In the genomic region with DNA sequence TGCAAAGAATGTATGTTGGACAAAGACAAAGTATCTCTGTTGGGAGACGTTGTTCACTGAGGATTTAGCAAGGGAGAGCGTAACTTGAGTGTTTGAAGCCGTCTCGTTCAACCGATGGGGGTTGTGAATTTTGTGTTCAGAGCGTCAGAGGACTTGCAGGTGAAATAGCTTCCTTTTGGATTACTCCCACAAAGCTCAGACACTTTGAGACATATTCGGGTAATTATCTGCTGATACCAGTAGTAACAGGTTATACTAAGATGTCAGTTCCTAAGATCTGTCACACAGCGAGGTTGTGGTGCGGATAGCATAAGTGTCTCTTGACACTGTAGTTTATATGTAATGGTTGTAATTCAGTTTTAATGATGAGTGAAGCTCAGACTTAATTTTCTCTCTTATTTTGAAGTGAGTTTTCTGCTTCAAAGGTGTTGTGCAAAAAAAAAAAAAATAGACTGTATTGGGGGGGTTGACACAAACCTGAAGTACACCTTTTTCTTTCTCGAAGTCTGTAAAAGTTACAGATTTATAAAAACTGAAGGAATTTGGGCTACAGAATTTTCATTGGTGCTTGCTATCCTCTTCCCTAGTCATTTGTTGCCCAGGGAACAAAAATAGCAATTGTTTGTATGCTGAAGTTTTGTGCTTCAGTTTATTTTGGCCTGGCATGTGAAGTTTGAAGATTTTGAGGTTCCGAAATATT, we compare ENCODE assay signal across 8 cellular contexts. TPM values are rescaled to one million over a fixed set of nuclear protein-coding genes. Genes with fewer than 3 reads are reported as not detected.
DNase-seq lines count a peak whose midpoint lies in the region; ATAC-seq and TF ChIP-seq lines count a peak whose summit lies in the region.

No MANE protein-coding gene starts in this region.

- H3K36me3 Mint-ChIP-seq in activated T-helper 2 cell treated with anti-CD3 and anti-CD28 coated beads, Interferon-gamma antibody, Interleukin-2, Interleukin-4, amounts not matched to agents 10 μg/mL and 5 μg/mL and 100 μg/mL, durations not matched to agents 14 hours and 24 hours and 36 hours (ENCODE audit: low read depth), result peaks cover 45% of the 10 kb centered on the region

- TF ChIP-seq CTCF in 22Rv1 (IDR thresholded peaks at IDR 0.05), result no peak
- TF ChIP-seq CTCF in GM12875 (IDR thresholded peaks at IDR 0.05; ENCODE audit: borderline replicate concordance, insufficient read depth, low read depth, low read length), result no peak
- TF ChIP-seq CTCF in spleen (IDR thresholded peaks at IDR 0.05 in 8 of 11, conservative IDR thresholded peaks at IDR 0.05 in 3 of 11), result no peak

- no peaks in the 10 kb centered on the region; the same call in 1 of the 2 replicates for H3K9me3 ChIP-seq in iPS DF 6.9 (ENCODE audit: control insufficient read depth, insufficient read depth, low read length)
- no peaks in the 10 kb centered on the region for H3K9me3 ChIP-seq in spleen

- no peak for DNase-seq in activated T-helper 2 cell treated with anti-CD3 and anti-CD28 coated beads, Interferon-gamma antibody, Interleukin-2, Interleukin-4, amounts not matched to agents 10 μg/mL and 5 μg/mL and 100 μg/mL, durations not matched to agents 14 hours and 24 hours and 36 hours (ENCODE audit: low spot score)
- DNase-seq in iPS DF 6.9 (ENCODE audit: low read depth, low spot score) (no peak), spleen (no peak)
- no peak for DNase-seq in stimulated activated CD4-positive, alpha-beta T cell treated with anti-CD3 and anti-CD28 coated beads, Interleukin-4, amount 100 ng/mL, for 4 hours
- DNase-seq in stimulated activated CD4-positive, alpha-beta T cell treated with anti-CD3 and anti-CD28 coated beads, Interleukin-2, amount 100 ng/mL, for 48 hours, result no peak

- peak overlapping the region; percentile 99 for H3K4me3 Mint-ChIP-seq in activated T-helper 2 cell treated with anti-CD3 and anti-CD28 coated beads, Interferon-gamma antibody, Interleukin-2, Interleukin-4, amounts not matched to agents 10 μg/mL and 5 μg/mL and 100 μg/mL, durations not matched to agents 14 hours and 24 hours and 36 hours (ENCODE audit: low read depth)

- peaks cover 61% of the 10 kb centered on the region for H3K4me1 Mint-ChIP-seq in activated T-helper 2 cell treated with anti-CD3 and anti-CD28 coated beads, Interferon-gamma antibody, Interleukin-2, Interleukin-4, amounts not matched to agents 10 μg/mL and 5 μg/mL and 100 μg/mL, durations not matched to agents 14 hours and 24 hours and 36 hours (ENCODE audit: low read depth)

- no peaks in the 10 kb centered on the region for H3K36me3 ChIP-seq in iPS DF 6.9 (ENCODE audit: control insufficient read depth, insufficient read depth, low read length)
- H3K36me3 ChIP-seq in spleen, result no peaks in the 10 kb centered on the region

- no peak for TF ChIP-seq POLR2A in spleen (IDR thresholded peaks at IDR 0.05)

- H3K27me3 ChIP-seq in iPS DF 6.9 (ENCODE audit: control insufficient read depth, insufficient read depth, low read length) (peaks cover 15% of the 10 kb centered on the region), spleen (replicated peaks in 1 of 7) (no peaks in the 10 kb centered on the region)

- peak overlapping the region; percentile 92 for H3K27ac Mint-ChIP-seq in activated T-helper 2 cell treated with anti-CD3 and anti-CD28 coated beads, Interferon-gamma antibody, Interleukin-2, Interleukin-4, amounts not matched to agents 10 μg/mL and 5 μg/mL and 100 μg/mL, durations not matched to agents 14 hours and 24 hours and 36 hours

- no peak for ATAC-seq in HG02623 (IDR thresholded peaks at IDR 0.05; ENCODE audit: unreplicated experiment)

- H3K4me1 ChIP-seq in iPS DF 6.9 (ENCODE audit: control insufficient read depth, insufficient read depth, low read length) (no peaks in the 10 kb centered on the region), spleen (peaks cover 15 to 85% (median 67%) of the 10 kb centered on the region in 6 donors)

- no peaks in the 10 kb centered on the region for H3K27me3 Mint-ChIP-seq in activated T-helper 2 cell treated with anti-CD3 and anti-CD28 coated beads, Interferon-gamma antibody, Interleukin-2, Interleukin-4, amounts not matched to agents 10 μg/mL and 5 μg/mL and 100 μg/mL, durations not matched to agents 14 hours and 24 hours and 36 hours (ENCODE audit: low read depth)

- intact Hi-C loops in activated T-helper 2 cell treated with anti-CD3 and anti-CD28 coated beads, Interferon-gamma antibody, Interleukin-2, Interleukin-4, amounts not matched to agents 10 μg/mL and 5 μg/mL and 100 μg/mL, durations not matched to agents 14 hours and 24 hours and 36 hours (cut with micrococcal nuclease), result loop anchor here (1.0 to 5.0 kb wide), 3 partner anchors 126 to 177 kb away; no protein-coding TSS in a partner anchor
- intact Hi-C loops in spleen (cut with DNase I; ENCODE audit: low total_unique reads), result loop anchor here (5.0 kb wide), 1 partner anchor 77 kb away; no protein-coding TSS in a partner anchor

- H3K4me3 ChIP-seq in GM12875 (ENCODE audit: low read depth, low read length), result peak overlapping the region; percentile 75
- H3K4me3 ChIP-seq in iPS DF 6.9 (ENCODE audit: low read length), result peak overlapping the region; percentile 1; the same call in 1 of the 2 replicates
- peak overlapping the region; percentile 82 to 97 (median 91) for H3K4me3 ChIP-seq in spleen

- H3K27ac ChIP-seq in 22Rv1 (peak overlapping the region; percentile 90), iPS DF 6.9 (ENCODE audit: low read length) (no peak overlapping the region), spleen (peak overlapping the region; percentile 85 to 99 (median 98))

- WGBS in iPS DF 6.9 (ENCODE audit: insufficient coverage, insufficient read length), result no CpG with 5 or more reads among the region's 11 CpGs
- WGBS in spleen, 5 donors, result 16 to 26% (median 20%) methylated on average over 11 of the region's 11 CpGs

- no peaks in the 10 kb centered on the region for H3K9me3 Mint-ChIP-seq in activated T-helper 2 cell treated with anti-CD3 and anti-CD28 coated beads, Interferon-gamma antibody, Interleukin-2, Interleukin-4, amounts not matched to agents 10 μg/mL and 5 μg/mL and 100 μg/mL, durations not matched to agents 14 hours and 24 hours and 36 hours

RNA-seq across cellular contexts. Expression of a gene that starts 1.7 kb away (rescaled TPM):
- 141 and 145 TPM in 2 replicates for total RNA-seq in activated T-helper 2 cell treated with anti-CD3 and anti-CD28 coated beads, Interferon-gamma antibody, Interleukin-2, Interleukin-4, amounts not matched to agents 10 μg/mL and 5 μg/mL and 100 μg/mL, durations not matched to agents 14 hours and 24 hours and 36 hours
- total RNA-seq in spleen, result 100 to 1,000 TPM in 4 of 7 donors, 10 to 100 TPM in 3; 88.2 to 149 (median 101) TPM
- polyA plus RNA-seq in spleen, result 10 to 100 TPM; 14.1 to 33.6 (median 29.4) TPM

Comparison
In these comparisons a context has a peak if more than half of its experiments do, and no peak if none do; other contexts are left out.
1. H3K4me3 ChIP-seq: peak in every context shown above with its lines; median percentile 91 in spleen; 75 in GM12875; 1 in iPS DF 6.9.